Comparison of ENCODE assay signal across 18 cellular contexts in genomic region chr6:111267764-111268333, GRCh38.
"Had no signal": no experiment of that assay in that cellular context is flagged by ENCODE, and none has a peak within 500 bp of the region (broad histone marks: within the 10 kb centered on the region; RNA-seq: fewer than 3 reads in every experiment).

No MANE protein-coding gene starts in this region.

- ATAC-seq: activated CD4-positive, alpha-beta T cell treated with anti-CD3 and anti-CD28 coated beads for 36 hours; body of pancreas; left lobe of liver; stimulated activated naive CD8-positive, alpha-beta T cell treated with anti-CD3 and anti-CD28 coated beads, Interleukin-15, Interleukin-2, amounts not matched to agents 100 U/mL and 50 U/mL, for 24 hours had no signal

- H3K4me3 Mint-ChIP-seq: activated CD4-positive, alpha-beta T cell treated with anti-CD3 and anti-CD28 coated beads for 36 hours; activated naive CD8-positive, alpha-beta T cell treated with anti-CD3 and anti-CD28 coated beads, Interleukin-2, amount 10 ng/mL, durations not matched to agents 7 days and 5 days; endodermal cell; mesothelial cell of epicardium; neural crest cell had no signal

- H3K27me3 Mint-ChIP-seq: activated CD4-positive, alpha-beta T cell treated with anti-CD3 and anti-CD28 coated beads for 36 hours; activated naive CD8-positive, alpha-beta T cell treated with anti-CD3 and anti-CD28 coated beads, Interleukin-2, amount 10 ng/mL, durations not matched to agents 7 days and 5 days had no signal

- H3K9me3 Mint-ChIP-seq: activated naive CD8-positive, alpha-beta T cell treated with anti-CD3 and anti-CD28 coated beads, Interleukin-2, amount 10 ng/mL, durations not matched to agents 7 days and 5 days; endodermal cell; neural crest cell had no signal

- H3K4me1 Mint-ChIP-seq: endodermal cell, neural crest cell had no signal

- H3K27ac Mint-ChIP-seq: activated CD4-positive, alpha-beta T cell treated with anti-CD3 and anti-CD28 coated beads for 36 hours; activated naive CD8-positive, alpha-beta T cell treated with anti-CD3 and anti-CD28 coated beads, Interleukin-2, amount 10 ng/mL, durations not matched to agents 7 days and 5 days; endodermal cell; mesothelial cell of epicardium had no signal

- DNase-seq: activated CD4-positive, alpha-beta T cell treated with anti-CD3 and anti-CD28 coated beads for 36 hours; activated CD4-positive, alpha-beta T cell treated with anti-CD3 and anti-CD28 coated beads, Interleukin-2, amount 50 U/mL, for 48 hours; activated gamma-delta T cell; activated naive CD8-positive, alpha-beta T cell treated with anti-CD3 and anti-CD28 coated beads, Interleukin-2, amount 10 ng/mL, durations not matched to agents 7 days and 5 days; amygdala; body of pancreas; dorsolateral prefrontal cortex; endodermal cell; kidney; stimulated activated CD8-positive, alpha-beta memory T cell treated with anti-CD3 and anti-CD28 coated beads, Interleukin-4, amount 100 ng/mL, for 48 hours; stimulated activated naive CD8-positive, alpha-beta T cell treated with anti-CD3 and anti-CD28 coated beads, Interleukin-15, Interleukin-2, amounts not matched to agents 100 U/mL and 50 U/mL, for 24 hours; substantia nigra; T-helper 2 cell; tibial artery; WERI-Rb-1 had no signal
